In the genomic region with DNA sequence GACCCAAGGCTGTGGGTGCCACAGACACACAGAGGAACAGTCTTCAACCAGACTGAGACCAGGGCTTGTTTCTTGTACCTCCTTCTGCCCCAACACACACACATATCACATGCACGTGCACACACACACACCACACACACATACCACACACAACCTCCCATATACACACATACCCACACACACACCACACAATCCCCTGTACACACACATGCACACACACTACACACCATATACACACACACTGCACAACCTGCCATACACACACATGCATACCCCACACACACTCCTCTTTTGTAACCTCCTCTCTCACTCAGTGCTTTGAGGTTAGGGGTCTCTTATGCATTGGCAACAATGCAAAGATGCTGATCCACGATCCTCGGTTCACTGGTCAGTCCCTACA, we compare ENCODE assay signal across 37 cellular contexts.
"Had no signal": no experiment of that assay in that cellular context is flagged by ENCODE, and none has a peak within 500 bp of the region (broad histone marks: within the 10 kb centered on the region; RNA-seq: fewer than 3 reads in every experiment).

No MANE protein-coding gene starts in this region.

- H3K36me3 ChIP-seq: adrenal gland, cardiac muscle cell, colonic mucosa, esophagus squamous epithelium, gastroesophageal sphincter, WERI-Rb-1 had no signal

- H3K36me3 Mint-ChIP-seq: activated CD8-positive, alpha-beta memory T cell treated with anti-CD3 and anti-CD28 coated beads, Interleukin-2, amount 10 ng/mL, durations not matched to agents 7 days and 5 days; activated naive CD4-positive, alpha-beta T cell treated with anti-CD3 and anti-CD28 coated beads, Interleukin-2, amount 50 U/mL, for 24 hours; activated naive CD8-positive, alpha-beta T cell treated with anti-CD3 and anti-CD28 coated beads for 36 hours had no signal

- DNase-seq: activated B cell treated with CpG ODN at 0.5 μM for 24 hours; activated CD4-positive, alpha-beta T cell treated with anti-CD3 and anti-CD28 coated beads for 48 hours; activated CD4-positive, alpha-beta T cell treated with anti-CD3 and anti-CD28 coated beads, Interleukin-2, amount 50 U/mL, for 1 hour; activated CD4-positive, alpha-beta T cell treated with anti-CD3 and anti-CD28 coated beads, Interleukin-2, amount 50 U/mL, for 48 hours; activated CD8-positive, alpha-beta memory T cell treated with anti-CD3 and anti-CD28 coated beads, Interleukin-2, amount 10 ng/mL, durations not matched to agents 7 days and 5 days; activated CD8-positive, alpha-beta memory T cell treated with anti-CD3 and anti-CD28 coated beads, Interleukin-2, amount 50 U/mL, for 4 hours; activated CD8-positive, alpha-beta T cell treated with anti-CD3 and anti-CD28 coated beads, Interleukin-2, amount 10 ng/mL, durations not matched to agents 7 days and 5 days; activated effector memory CD4-positive, alpha-beta T cell treated with anti-CD3 and anti-CD28 coated beads, Interleukin-2, amount 50 U/mL, for 16 hours; activated naive CD4-positive, alpha-beta T cell treated with anti-CD3 and anti-CD28 coated beads for 36 hours; activated naive CD8-positive, alpha-beta T cell treated with anti-CD3 and anti-CD28 coated beads for 36 hours; activated naive CD8-positive, alpha-beta T cell treated with anti-CD3 and anti-CD28 coated beads, Interleukin-2, amount 50 U/mL, for 24 hours; activated T-cell treated with anti-CD3 and anti-CD28 coated beads, Interleukin-2, amount 50 U/mL, for 1 hour; activated T-cell treated with anti-CD3 and anti-CD28 coated beads, Interleukin-2, amount 50 U/mL, for 48 hours; adrenal gland; amygdala; aorta; body of pancreas; central memory CD4-positive, alpha-beta T cell; cerebellar nuclear complex; colonic mucosa; effector CD8-positive, alpha-beta T cell; esophagus squamous epithelium; foreskin melanocyte; T-helper 1 cell; T-helper 17 cell; T1000; WERI-Rb-1 had no signal

- H3K9me3 Mint-ChIP-seq: activated B cell treated with CpG ODN at 0.5 μM for 24 hours; activated naive CD4-positive, alpha-beta T cell treated with anti-CD3 and anti-CD28 coated beads for 36 hours; activated naive CD4-positive, alpha-beta T cell treated with anti-CD3 and anti-CD28 coated beads, Interleukin-2, amount 50 U/mL, for 24 hours; activated naive CD8-positive, alpha-beta T cell treated with anti-CD3 and anti-CD28 coated beads for 36 hours; activated naive CD8-positive, alpha-beta T cell treated with anti-CD3 and anti-CD28 coated beads, Interleukin-2, amount 50 U/mL, for 24 hours; activated T-helper 1 cell treated with anti-CD3 and anti-CD28 coated beads, Interleukin-12 subunit alpha, Interleukin-12 subunit beta, Interleukin-2, Interleukin-4 antibody, amounts not matched to agents 30 ng/mL and 10 ng/mL and 1 ng/mL, durations not matched to agents 14 hours and 24 hours and 36 hours; activated T-helper 2 cell treated with anti-CD3 and anti-CD28 coated beads, Interferon-gamma antibody, Interleukin-2, Interleukin-4, amounts not matched to agents 10 μg/mL and 5 μg/mL and 100 μg/mL, durations not matched to agents 14 hours and 24 hours and 36 hours; T-helper 2 cell treated with Interferon-gamma antibody and Interleukin-4, amounts not matched to agents 5 μg/mL and 100 μg/mL, for 36 hours had no signal

- H3K27me3 Mint-ChIP-seq: activated B cell treated with CpG ODN at 0.5 μM for 24 hours; activated CD8-positive, alpha-beta memory T cell treated with anti-CD3 and anti-CD28 coated beads, Interleukin-2, amount 10 ng/mL, durations not matched to agents 7 days and 5 days had no signal

- H3K27ac ChIP-seq: adrenal gland, body of pancreas, cardiac muscle cell, colonic mucosa, epithelial cell of prostate, esophagus squamous epithelium, gastroesophageal sphincter, WERI-Rb-1 had no signal

- ATAC-seq: activated CD4-positive, CD25-positive, alpha-beta regulatory T cell treated with anti-CD3 and anti-CD28 coated beads, Interleukin-2, amount 50 U/mL, for 24 hours; activated CD8-positive, alpha-beta memory T cell treated with anti-CD3 and anti-CD28 coated beads, Interleukin-2, amount 10 ng/mL, durations not matched to agents 7 days and 5 days; activated CD8-positive, alpha-beta T cell treated with anti-CD3 and anti-CD28 coated beads, Interleukin-2, amount 10 ng/mL, durations not matched to agents 7 days and 5 days; activated naive CD8-positive, alpha-beta T cell treated with anti-CD3 and anti-CD28 coated beads, Interleukin-2, amount 50 U/mL, for 24 hours; body of pancreas; gastroesophageal sphincter; T-helper 17 cell had no signal

- FAIRE-seq: endometrium, endothelial cell of umbilical vein had no signal

- H3K4me1 ChIP-seq: adrenal gland, body of pancreas, colonic mucosa, esophagus squamous epithelium, gastroesophageal sphincter had no signal

- H3K4me3 ChIP-seq: adrenal gland, body of pancreas, cardiac muscle cell, colonic mucosa, esophagus squamous epithelium, gastroesophageal sphincter had no signal

- H3K27me3 ChIP-seq: adrenal gland, body of pancreas, cardiac muscle cell, colonic mucosa, esophagus squamous epithelium had no signal

- H3K4me3 Mint-ChIP-seq: activated B cell treated with CpG ODN at 0.5 μM for 24 hours; activated CD8-positive, alpha-beta memory T cell treated with anti-CD3 and anti-CD28 coated beads, Interleukin-2, amount 10 ng/mL, durations not matched to agents 7 days and 5 days; activated CD8-positive, alpha-beta T cell treated with anti-CD3 and anti-CD28 coated beads, Interleukin-2, amount 10 ng/mL, durations not matched to agents 7 days and 5 days; activated naive CD4-positive, alpha-beta T cell treated with anti-CD3 and anti-CD28 coated beads for 36 hours; activated naive CD4-positive, alpha-beta T cell treated with anti-CD3 and anti-CD28 coated beads, Interleukin-2, amount 50 U/mL, for 24 hours; activated naive CD8-positive, alpha-beta T cell treated with anti-CD3 and anti-CD28 coated beads for 36 hours; activated naive CD8-positive, alpha-beta T cell treated with anti-CD3 and anti-CD28 coated beads, Interleukin-2, amount 50 U/mL, for 24 hours; activated T-helper 1 cell treated with anti-CD3 and anti-CD28 coated beads, Interleukin-12 subunit alpha, Interleukin-12 subunit beta, Interleukin-2, Interleukin-4 antibody, amounts not matched to agents 30 ng/mL and 10 ng/mL and 1 ng/mL, durations not matched to agents 14 hours and 24 hours and 36 hours; T-helper 17 cell; T-helper 2 cell treated with Interferon-gamma antibody and Interleukin-4, amounts not matched to agents 5 μg/mL and 100 μg/mL, for 36 hours had no signal

- H3K27ac Mint-ChIP-seq: activated B cell treated with CpG ODN at 0.5 μM for 24 hours; activated CD8-positive, alpha-beta memory T cell treated with anti-CD3 and anti-CD28 coated beads, Interleukin-2, amount 10 ng/mL, durations not matched to agents 7 days and 5 days; activated CD8-positive, alpha-beta T cell treated with anti-CD3 and anti-CD28 coated beads, Interleukin-2, amount 10 ng/mL, durations not matched to agents 7 days and 5 days; activated naive CD4-positive, alpha-beta T cell treated with anti-CD3 and anti-CD28 coated beads for 36 hours; activated naive CD4-positive, alpha-beta T cell treated with anti-CD3 and anti-CD28 coated beads, Interleukin-2, amount 50 U/mL, for 24 hours; activated naive CD8-positive, alpha-beta T cell treated with anti-CD3 and anti-CD28 coated beads for 36 hours; activated naive CD8-positive, alpha-beta T cell treated with anti-CD3 and anti-CD28 coated beads, Interleukin-2, amount 50 U/mL, for 24 hours; activated T-helper 1 cell treated with anti-CD3 and anti-CD28 coated beads, Interleukin-12 subunit alpha, Interleukin-12 subunit beta, Interleukin-2, Interleukin-4 antibody, amounts not matched to agents 30 ng/mL and 10 ng/mL and 1 ng/mL, durations not matched to agents 14 hours and 24 hours and 36 hours; activated T-helper 2 cell treated with anti-CD3 and anti-CD28 coated beads, Interferon-gamma antibody, Interleukin-2, Interleukin-4, amounts not matched to agents 10 μg/mL and 5 μg/mL and 100 μg/mL, durations not matched to agents 14 hours and 24 hours and 36 hours; T-helper 17 cell; T-helper 2 cell treated with Interferon-gamma antibody and Interleukin-4, amounts not matched to agents 5 μg/mL and 100 μg/mL, for 36 hours had no signal

- H3K4me1 Mint-ChIP-seq: activated B cell treated with CpG ODN at 0.5 μM for 24 hours; activated CD8-positive, alpha-beta memory T cell treated with anti-CD3 and anti-CD28 coated beads, Interleukin-2, amount 10 ng/mL, durations not matched to agents 7 days and 5 days; activated naive CD4-positive, alpha-beta T cell treated with anti-CD3 and anti-CD28 coated beads, Interleukin-2, amount 50 U/mL, for 24 hours; activated naive CD8-positive, alpha-beta T cell treated with anti-CD3 and anti-CD28 coated beads for 36 hours; activated naive CD8-positive, alpha-beta T cell treated with anti-CD3 and anti-CD28 coated beads, Interleukin-2, amount 50 U/mL, for 24 hours; T-helper 17 cell had no signal

- H3K9me3 ChIP-seq: adrenal gland, body of pancreas, colonic mucosa, esophagus squamous epithelium had no signal
